ENCODE assay signal across 1 cellular context in genomic region chr1:28097100-28097472, GRCh38.
TF ChIP-seq lines count a peak whose summit lies in the region.

No MANE protein-coding gene starts in this region.

TF ChIP-seq in HEK293, 187 proteins besides CTCF, POLR2A, EP300 and RAD21 (continued from another document):
- TF ChIP-seq PATZ1 (tag by site-specific recombination; IDR thresholded peaks at IDR 0.05) = no peak
TF ChIP-seq in HEK293: peak in this region for 1.
